19 cellular contexts compared by ENCODE assay signal in genomic region chr15:62740141-62741004, GRCh38.
DNase-seq lines count a peak whose midpoint lies in the region; FAIRE-seq and TF ChIP-seq lines count a peak whose summit lies in the region.
"Had no signal": no experiment of that assay in that cellular context is flagged by ENCODE, and none has a peak within 500 bp of the region (broad histone marks: within the 10 kb centered on the region; RNA-seq: fewer than 3 reads in every experiment).

No MANE protein-coding gene starts in this region.

- POLR2A ChIA-PET in GM10248 (lab: Yijun Ruan, JAX), result no interaction called here

- peak; percentile 23 for FAIRE-seq in HTR-8/SVneo (lab: Jason Lieb, UNC)

- H3K27ac ChIP-seq in caudate nucleus (ENCODE audit: low read depth, low read length), result peak overlapping the region; percentile 89
- H3K27ac ChIP-seq in temporal lobe (ENCODE audit: low read depth, low read length), result peak overlapping the region; percentile 85

- DNase-seq in HTR-8/SVneo (ENCODE audit: insufficient read length, low spot score) (no peak), caudate nucleus (lab: John Stamatoyannopoulos, UW) (peak in 46 of 61 donors; percentile 14 to 74 (median 47)), medulla oblongata (ENCODE audit: extremely low spot score) (peak; percentile 83), NCI-H2081 (lab: John Stamatoyannopoulos, UW) (no peak), NCI-H774 (lab: John Stamatoyannopoulos, UW) (no peak), GM10248 (ENCODE audit: extremely low spot score) (no peak)
- no peak for DNase-seq in activated naive CD4-positive, alpha-beta T cell (lab: John Stamatoyannopoulos, UW)
- DNase-seq: activated CD4-positive, alpha-beta T cell treated with anti-CD3 and anti-CD28 coated beads, Interleukin-2, amount 10 ng/mL, durations not matched to agents 7 days and 5 days; activated T-cell treated with anti-CD3 and anti-CD28 coated beads for 4 hours; Caco-2; left ventricle myocardium superior; naive B cell; NCI-H1417 treated with DMSO at 0.1 percent for 48 hours; NCI-H2227 treated with DMSO at 0.1 percent for 48 hours; SIG-M5; stimulated activated CD4-positive, alpha-beta T cell treated with anti-CD3 and anti-CD28 coated beads, Interleukin-12 subunit alpha, Interleukin-12 subunit beta, amount 100 ng/mL, for 4 hours; stimulated activated naive CD8-positive, alpha-beta T cell treated with anti-CD3 and anti-CD28 coated beads, Interleukin-15, Interleukin-2, amounts not matched to agents 100 U/mL and 50 U/mL, for 24 hours; T1000 had no signal

- CTCF ChIA-PET in GM10248 (lab: Yijun Ruan, JAX), result interaction anchor here (1.2 kb wide), 1 partner anchor 18 kb away, joined by 3 read pairs; no protein-coding TSS in a partner anchor

- no peak for TF ChIP-seq CTCF in GM10248 (IDR thresholded peaks at IDR 0.05; ENCODE audit: control extremely low read depth, extremely low read depth, low read depth, missing control alignments)

Comparison
In these comparisons a context has a peak if more than half of its experiments do, and no peak if none do; other contexts are left out.
1. DNase-seq: peak in caudate nucleus (46 of 61) and medulla oblongata (single experiment); none in HTR-8/SVneo (single experiment), activated naive CD4-positive, alpha-beta T cell (0 of 4), NCI-H2081 (0 of 2), NCI-H774 (single experiment) and GM10248 (single experiment).